8 cellular contexts compared by ENCODE assay signal in the genomic region with DNA sequence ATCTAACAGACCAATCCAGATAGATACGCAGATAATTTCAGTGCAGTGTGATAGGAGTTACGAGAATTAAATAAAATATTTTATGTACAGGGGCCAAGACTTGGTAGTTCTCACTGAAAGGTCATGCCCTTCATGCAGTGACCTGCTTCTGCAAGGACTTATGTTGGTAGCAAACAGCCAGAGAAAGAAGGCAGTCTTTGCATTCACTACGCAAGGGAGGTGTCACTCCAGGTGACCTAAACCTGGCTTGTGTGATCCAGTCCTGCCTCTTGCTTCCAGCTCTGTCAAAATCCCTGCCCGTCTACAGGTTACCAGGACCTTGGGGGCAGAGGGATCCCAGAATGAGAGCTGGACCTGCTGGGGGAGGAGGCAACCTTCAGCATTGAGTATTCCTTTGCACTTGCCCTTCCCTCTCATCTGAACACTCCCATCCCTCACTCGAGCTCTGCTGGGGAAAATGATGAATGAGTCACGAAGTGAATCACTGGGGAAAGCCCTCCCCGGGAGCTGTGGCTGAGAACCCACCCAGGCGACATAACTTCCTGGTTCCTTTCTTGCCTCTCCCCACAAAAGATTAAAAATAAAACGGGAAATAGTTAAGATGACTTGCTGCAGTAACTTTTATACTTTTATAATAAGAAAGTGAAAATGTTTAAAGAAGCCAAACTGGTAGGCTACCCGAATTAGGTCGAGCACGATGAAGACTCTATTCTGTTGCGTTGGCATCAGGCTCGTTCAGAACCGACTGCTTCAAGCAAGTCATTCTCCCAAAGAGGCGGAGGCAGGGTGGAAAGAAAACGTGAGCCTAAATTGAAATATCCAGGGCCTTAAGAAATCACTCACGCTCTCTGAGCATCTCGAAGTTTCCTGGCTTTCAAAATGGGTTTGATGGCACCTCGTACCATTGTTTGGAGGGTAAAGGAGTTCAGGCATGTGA.
DNase-seq lines count a peak whose midpoint lies in the region; ATAC-seq, FAIRE-seq and TF ChIP-seq lines count a peak whose summit lies in the region.

No MANE protein-coding gene starts in this region.

- ATAC-seq in HG03196 (IDR thresholded peaks at IDR 0.05; ENCODE audit: unreplicated experiment), result peak; percentile 66
- peak; percentile 85 to 86 for ATAC-seq in activated CD4-positive, CD25-positive, alpha-beta regulatory T cell treated with anti-CD3 and anti-CD28 coated beads, Interleukin-2, amount 50 U/mL, for 24 hours

- FAIRE-seq in urothelium cell line (lab: Jason Lieb, UNC), result peak; percentile 55

- DNase-seq in GM12865 (ENCODE audit: low read depth) (peak; percentile 27), dedifferentiated amniotic fluid mesenchymal stem cell (ENCODE audit: extremely low spot score) (peak; percentile 67), nucleus accumbens (lab: John Stamatoyannopoulos, UW) (peak in 29 of 56 donors; percentile 12 to 74 (median 33)), urothelium cell line (ENCODE audit: low spot score) (peak; percentile 87), DMS79 (lab: John Stamatoyannopoulos, UW) (no peak), NCI-H1417 (lab: John Stamatoyannopoulos, UW) (no peak)

- TF ChIP-seq CTCF in GM12865 (IDR thresholded peaks at IDR 0.05; ENCODE audit: insufficient read depth, low read depth, low read length, missing control alignments), result no peak

- no peak overlapping the region for H3K4me3 ChIP-seq in GM12865 (ENCODE audit: low read depth, low read length)

Comparison
In these comparisons a context has a peak if more than half of its experiments do, and no peak if none do; other contexts are left out.
1. DNase-seq: peak in GM12865 (single experiment), dedifferentiated amniotic fluid mesenchymal stem cell (single experiment), nucleus accumbens (29 of 56) and urothelium cell line (single experiment); none in DMS79 (single experiment) and NCI-H1417 (0 of 3).